13 cellular contexts compared by ENCODE assay signal in the genomic region with DNA sequence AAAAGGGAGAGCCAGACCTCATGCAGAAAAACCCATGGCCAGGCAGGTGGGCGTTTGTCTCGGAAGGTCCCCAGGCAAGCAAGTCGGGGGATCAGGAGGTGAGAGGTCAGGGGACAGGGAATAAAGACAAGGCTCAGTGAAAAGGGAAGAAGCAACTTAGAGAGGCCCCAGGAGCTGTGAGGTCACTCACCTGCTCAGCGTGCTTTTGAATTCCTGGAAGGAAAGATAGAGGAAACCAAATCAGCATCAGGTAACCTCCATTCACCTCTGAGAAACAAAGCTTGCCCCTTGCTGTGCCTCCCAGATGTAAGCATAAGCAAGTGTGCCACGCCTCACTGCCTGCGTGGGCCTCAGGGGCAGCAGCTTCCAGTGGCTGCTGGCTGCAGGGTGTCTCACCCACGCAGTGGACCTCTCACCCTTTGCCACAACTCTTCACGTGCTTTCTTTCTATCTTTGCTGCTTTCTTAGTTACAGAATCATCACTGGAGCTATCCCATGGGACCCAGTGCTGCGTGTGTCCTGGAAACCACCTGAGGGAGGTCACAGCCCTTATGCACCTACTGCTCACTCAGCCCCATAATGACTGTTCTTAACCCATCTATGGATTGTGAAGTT. TPM values are rescaled to one million over a fixed set of nuclear protein-coding genes. Genes with fewer than 3 reads are reported as not detected.
DNase-seq lines count a peak whose midpoint lies in the region; ATAC-seq lines count a peak whose summit lies in the region.
"Had no signal": no experiment of that assay in that cellular context is flagged by ENCODE, and none has a peak within 500 bp of the region (broad histone marks: within the 10 kb centered on the region; RNA-seq: fewer than 3 reads in every experiment).

No MANE protein-coding gene starts in this region.

- peak overlapping the region; percentile 64 for H3K4me3 Mint-ChIP-seq in stimulated activated memory B cell treated with anti-CD40 and anti-IgM and Interleukin-4, amounts not matched to agents 10 μg/mL and 1 μg/mL and 100 μg/mL, for 72 hours
- no peak overlapping the region for H3K4me3 Mint-ChIP-seq in activated T-cell treated with anti-CD3 and anti-CD28 coated beads, Interleukin-2, amount 50 U/mL, for 72 hours

- no peaks in the 10 kb centered on the region for H3K27me3 Mint-ChIP-seq in stimulated activated memory B cell treated with anti-CD40 and anti-IgM and Interleukin-4, amounts not matched to agents 10 μg/mL and 1 μg/mL and 100 μg/mL, for 72 hours
- peaks cover 7% of the 10 kb centered on the region for H3K27me3 Mint-ChIP-seq in activated T-cell treated with anti-CD3 and anti-CD28 coated beads, Interleukin-2, amount 50 U/mL, for 72 hours (ENCODE audit: low read depth)

- H3K36me3 Mint-ChIP-seq in stimulated activated memory B cell treated with anti-CD40 and anti-IgM and Interleukin-4, amounts not matched to agents 10 μg/mL and 1 μg/mL and 100 μg/mL, for 72 hours = no peaks in the 10 kb centered on the region
- H3K36me3 Mint-ChIP-seq in activated T-cell treated with anti-CD3 and anti-CD28 coated beads, Interleukin-2, amount 50 U/mL, for 72 hours (ENCODE audit: insufficient read depth in 2 of 2) = no peaks in the 10 kb centered on the region

- peaks cover 59% of the 10 kb centered on the region for H3K4me1 Mint-ChIP-seq in stimulated activated memory B cell treated with anti-CD40 and anti-IgM and Interleukin-4, amounts not matched to agents 10 μg/mL and 1 μg/mL and 100 μg/mL, for 72 hours
- H3K4me1 Mint-ChIP-seq in activated T-cell treated with anti-CD3 and anti-CD28 coated beads, Interleukin-2, amount 50 U/mL, for 72 hours (ENCODE audit: low read depth) = peaks cover 2% of the 10 kb centered on the region

- H3K27ac Mint-ChIP-seq in stimulated activated memory B cell treated with anti-CD40 and anti-IgM and Interleukin-4, amounts not matched to agents 10 μg/mL and 1 μg/mL and 100 μg/mL, for 72 hours = peak overlapping the region; percentile 83
- no peak overlapping the region for H3K27ac Mint-ChIP-seq in activated T-cell treated with anti-CD3 and anti-CD28 coated beads, Interleukin-2, amount 50 U/mL, for 72 hours

- H3K9me3 Mint-ChIP-seq in stimulated activated memory B cell treated with anti-CD40 and anti-IgM and Interleukin-4, amounts not matched to agents 10 μg/mL and 1 μg/mL and 100 μg/mL, for 72 hours = no peaks in the 10 kb centered on the region
- no peaks in the 10 kb centered on the region for H3K9me3 Mint-ChIP-seq in activated T-cell treated with anti-CD3 and anti-CD28 coated beads, Interleukin-2, amount 50 U/mL, for 72 hours

- ATAC-seq in GM19043 (IDR thresholded peaks at IDR 0.05; ENCODE audit: low read depth, unreplicated experiment) (peak; percentile 41), HG02623 (IDR thresholded peaks at IDR 0.05; ENCODE audit: unreplicated experiment) (peak; percentile 77), HG03558 (IDR thresholded peaks at IDR 0.05; ENCODE audit: extremely low read depth, unreplicated experiment) (peak; percentile 63)
- peak; percentile 93 for ATAC-seq in stimulated activated memory B cell treated with anti-CD40 and anti-IgM and Interleukin-4, amounts not matched to agents 10 μg/mL and 1 μg/mL and 100 μg/mL, for 72 hours
- no peak for ATAC-seq in activated T-cell treated with anti-CD3 and anti-CD28 coated beads, Interleukin-2, amount 50 U/mL, for 72 hours (replicated peaks in 1 of 2)

- no peak for DNase-seq in stimulated activated naive CD4-positive, alpha-beta T cell treated with Interleukin-2 at 50 U/mL for 16 hours (lab: John Stamatoyannopoulos, UW)
- DNase-seq in germinal center (ENCODE audit: low spot score) (no peak), AG20443 (ENCODE audit: low spot score) (no peak)
- no peak for DNase-seq in activated T-cell treated with anti-CD3 and anti-CD28 coated beads, Interleukin-2, amount 50 U/mL, for 72 hours
- DNase-seq: activated CD4-positive, alpha-beta T cell treated with anti-CD3 and anti-CD28 coated beads for 48 hours; NCI-H2081 treated with DMSO at 0.1 percent for 48 hours; stimulated activated CD4-positive, alpha-beta T cell treated with anti-CD3 and anti-CD28 coated beads, Interleukin-2, amount 100 ng/mL, for 48 hours; tibial artery had no signal

RNA-seq across cellular contexts. Expression of a gene that starts 6.0 kb away (rescaled TPM):
- total RNA-seq in activated T-cell treated with anti-CD3 and anti-CD28 coated beads, Interleukin-2, amount 50 U/mL, for 72 hours = 1 to 10 TPM; 2.4 to 2.9 TPM

RNA-seq across cellular contexts. Expression of a gene that starts 24.1 kb away (rescaled TPM):
- 10 to 100 TPM; 42.1 to 52.1 TPM for total RNA-seq in activated T-cell treated with anti-CD3 and anti-CD28 coated beads, Interleukin-2, amount 50 U/mL, for 72 hours

RNA-seq across cellular contexts. Expression of a gene that starts 44.7 kb away (rescaled TPM):
- 1,000 to 10,000 TPM; 3,606 to 3,662 TPM for total RNA-seq in activated T-cell treated with anti-CD3 and anti-CD28 coated beads, Interleukin-2, amount 50 U/mL, for 72 hours

RNA-seq across cellular contexts. Expression of a gene that starts 51.6 kb away (rescaled TPM):
- not detected for total RNA-seq in activated T-cell treated with anti-CD3 and anti-CD28 coated beads, Interleukin-2, amount 50 U/mL, for 72 hours
- total RNA-seq: Daoy had no signal

Comparison
In these comparisons a context has a peak if more than half of its experiments do, and no peak if none do; other contexts are left out.
1. ATAC-seq: peak in GM19043 (single experiment), HG02623 (single experiment), HG03558 (single experiment) and stimulated activated memory B cell treated with anti-CD40 and anti-IgM and Interleukin-4, amounts not matched to agents 10 μg/mL and 1 μg/mL and 100 μg/mL, for 72 hours (single experiment); none in activated T-cell treated with anti-CD3 and anti-CD28 coated beads, Interleukin-2, amount 50 U/mL, for 72 hours (0 of 2).